22 cellular contexts compared by ENCODE assay signal in genomic region chr4:180923476-180923875, GRCh38.
DNase-seq lines count a peak whose midpoint lies in the region; ATAC-seq, FAIRE-seq and TF ChIP-seq lines count a peak whose summit lies in the region.
"Had no signal": no experiment of that assay in that cellular context is flagged by ENCODE, and none has a peak within 500 bp of the region (broad histone marks: within the 10 kb centered on the region; RNA-seq: fewer than 3 reads in every experiment).

No MANE protein-coding gene starts in this region.

- TF ChIP-seq POLR2A in HepG2 (IDR thresholded peaks at IDR 0.05; ENCODE audit: insufficient read depth in 1 of 2, low read depth in 2 of 2, low read length in 2 of 2) = no peak

- POLR2A ChIA-PET in HepG2 (lab: Yijun Ruan, JAX) = no interaction called here

- DNase-seq in AG08395 (ENCODE audit: low spot score) (peak; percentile 55), HFFc6 (peak; percentile 3), mammary epithelial cell (peak; percentile 51), kidney glomerular epithelial cell (lab: John Stamatoyannopoulos, UW) (peak; percentile 35), HepG2 (ENCODE audit: low spot score) (no peak), posterior vena cava (ENCODE audit: low spot score) (no peak), NCI-H1417 (lab: John Stamatoyannopoulos, UW) (no peak)
- DNase-seq: activated CD4-positive, alpha-beta T cell treated with anti-CD3 and anti-CD28 coated beads, Interleukin-2, amount 50 U/mL, for 48 hours; activated naive CD8-positive, alpha-beta T cell treated with anti-CD3 and anti-CD28 coated beads, Interleukin-2, amount 10 ng/mL, durations not matched to agents 7 days and 5 days; activated T-cell treated with anti-CD3 and anti-CD28 coated beads, Interleukin-2, amount 50 U/mL, for 72 hours; BE2C; DMS 273 treated with DMSO at 0.1 percent for 48 hours; heart right ventricle; MV-4-11; NCI-H2081; NCI-H69; right cardiac atrium had no signal

- H3K9me3 Mint-ChIP-seq in HFFc6 = peaks cover 5% of the 10 kb centered on the region
- H3K9me3 Mint-ChIP-seq: activated naive CD8-positive, alpha-beta T cell treated with anti-CD3 and anti-CD28 coated beads, Interleukin-2, amount 10 ng/mL, durations not matched to agents 7 days and 5 days; neural progenitor cell had no signal

- peak overlapping the region; percentile 13 for H3K4me2 ChIP-seq in mammary epithelial cell (ENCODE audit: insufficient read depth, low read depth, low read length)
- no peak overlapping the region for H3K4me2 ChIP-seq in HepG2 (ENCODE audit: low read depth, low read length)
- H3K4me2 ChIP-seq: neural progenitor cell had no signal

- no peak overlapping the region for H3K27ac Mint-ChIP-seq in HFFc6
- H3K27ac Mint-ChIP-seq: activated naive CD8-positive, alpha-beta T cell treated with anti-CD3 and anti-CD28 coated beads, Interleukin-2, amount 10 ng/mL, durations not matched to agents 7 days and 5 days; activated T-cell treated with anti-CD3 and anti-CD28 coated beads, Interleukin-2, amount 50 U/mL, for 72 hours; mesothelial cell of epicardium; neural progenitor cell had no signal

- FAIRE-seq in HepG2 (lab: Jason Lieb, UNC) = no peak
- FAIRE-seq: endothelial cell of umbilical vein, islet of Langerhans had no signal

- H3K27ac ChIP-seq in mammary epithelial cell (ENCODE audit: insufficient read depth, low read depth, low read length) (peak overlapping the region; percentile 40), HepG2 (ENCODE audit: extremely low read length, insufficient read depth, low read length) (no peak overlapping the region)
- H3K27ac ChIP-seq: heart right ventricle, neural progenitor cell had no signal

- H4K20me1 ChIP-seq in mammary epithelial cell (ENCODE audit: insufficient read depth, low read length) = no peaks in the 10 kb centered on the region
- no peaks in the 10 kb centered on the region for H4K20me1 ChIP-seq in HepG2 (ENCODE audit: insufficient read depth, low read length)

- H3K27me3 ChIP-seq in mammary epithelial cell (ENCODE audit: insufficient read depth, low read length) = no peaks in the 10 kb centered on the region
- H3K27me3 ChIP-seq in HepG2 (ENCODE audit: control insufficient read depth in 1 of 2, insufficient read depth in 2 of 2, low read length in 2 of 2) = no peaks in the 10 kb centered on the region
- H3K27me3 ChIP-seq: BE2C, heart right ventricle, neural progenitor cell had no signal

- H3K9ac ChIP-seq in mammary epithelial cell (ENCODE audit: insufficient read depth, low read length) (no peak overlapping the region), HepG2 (ENCODE audit: insufficient read depth, low read depth, low read length) (no peak overlapping the region)
- H3K9ac ChIP-seq: neural progenitor cell had no signal

- CTCF ChIA-PET in mammary epithelial cell (lab: Charles Lee; ENCODE audit: low non-redundant PET) = interaction anchor here (0.8 kb wide), 1 partner anchor 111 kb away, joined by 6 read pairs; no protein-coding TSS in a partner anchor
- CTCF ChIA-PET in HepG2 (lab: Yijun Ruan, JAX; ENCODE audit: low intra/inter-chr PET ratio, low total read pairs) = no interaction called here

- TF ChIP-seq EP300 in HepG2 (IDR thresholded peaks at IDR 0.05; ENCODE audit: low read depth in 2 of 2, low read length in 2 of 2) (no peak), HepG2 (CRISPR knock-in tag; IDR thresholded peaks at IDR 0.05; ENCODE audit: borderline replicate concordance) (no peak)

- in situ Hi-C loops in mammary epithelial cell (cut with MboI; ENCODE audit: low sequenced_read_pairs in 2 of 2) (no loop called here), HepG2 (cut with HindIII; ENCODE audit: extremely low pct_ligation_motif_present, low pct_unique_long_range_greater_than_20kb) (no loop called here)

- no peak overlapping the region for H3K4me3 Mint-ChIP-seq in HFFc6
- H3K4me3 Mint-ChIP-seq: activated naive CD8-positive, alpha-beta T cell treated with anti-CD3 and anti-CD28 coated beads, Interleukin-2, amount 10 ng/mL, durations not matched to agents 7 days and 5 days; activated T-cell treated with anti-CD3 and anti-CD28 coated beads, Interleukin-2, amount 50 U/mL, for 72 hours; mesothelial cell of epicardium; neural progenitor cell had no signal

- no peaks in the 10 kb centered on the region; the same call in 1 of the 2 replicates for H3K27me3 Mint-ChIP-seq in HFFc6 (ENCODE audit: insufficient read depth)
- H3K27me3 Mint-ChIP-seq: activated naive CD8-positive, alpha-beta T cell treated with anti-CD3 and anti-CD28 coated beads, Interleukin-2, amount 10 ng/mL, durations not matched to agents 7 days and 5 days had no signal

- H3K79me2 ChIP-seq in mammary epithelial cell (ENCODE audit: insufficient read depth, low read length) = no peaks in the 10 kb centered on the region
- H3K79me2 ChIP-seq in HepG2 (ENCODE audit: insufficient read depth, low read length) = no peaks in the 10 kb centered on the region

- no peak for TF ChIP-seq RAD21 in HepG2 (CRISPR knock-in tag; IDR thresholded peaks at IDR 0.05)

- H2AFZ ChIP-seq in mammary epithelial cell (ENCODE audit: low read depth, low read length) = peak overlapping the region; percentile 61
- H2AFZ ChIP-seq in HepG2 (ENCODE audit: low read length) = no peak overlapping the region
- H2AFZ ChIP-seq: neural progenitor cell had no signal

- H3K4me1 ChIP-seq in mammary epithelial cell (ENCODE audit: insufficient read depth, low read length) = peaks cover 31% of the 10 kb centered on the region
- no peaks in the 10 kb centered on the region for H3K4me1 ChIP-seq in HepG2 (ENCODE audit: insufficient read depth, low read length)
- H3K4me1 ChIP-seq: BE2C, heart right ventricle, neural progenitor cell had no signal

- no peak for ATAC-seq in HepG2
- no peak for ATAC-seq in HG03159 (IDR thresholded peaks at IDR 0.05; ENCODE audit: unreplicated experiment)
- ATAC-seq: activated T-cell treated with anti-CD3 and anti-CD28 coated beads, Interleukin-2, amount 50 U/mL, for 72 hours; heart right ventricle; right cardiac atrium had no signal

- intact Hi-C loops in mammary epithelial cell (cut with micrococcal nuclease) (loop anchor here (1.0 to 5.0 kb wide), 2 partner anchors 10 to 739 kb away; no protein-coding TSS in a partner anchor), HepG2 (cut with micrococcal nuclease; ENCODE audit: unreplicated experiment) (no loop called here), posterior vena cava (cut with DNase I) (no loop called here)

- H3K36me3 ChIP-seq in mammary epithelial cell (ENCODE audit: insufficient read depth, low read length) (no peaks in the 10 kb centered on the region), HepG2 (replicated peaks in 1 of 2; ENCODE audit: control insufficient read depth in 1 of 2, insufficient read depth in 2 of 2, low read length in 2 of 2) (no peaks in the 10 kb centered on the region)
- H3K36me3 ChIP-seq: BE2C, heart right ventricle, neural progenitor cell had no signal

- H3K36me3 Mint-ChIP-seq in HFFc6 (ENCODE audit: low read depth) = no peaks in the 10 kb centered on the region
- H3K36me3 Mint-ChIP-seq: activated naive CD8-positive, alpha-beta T cell treated with anti-CD3 and anti-CD28 coated beads, Interleukin-2, amount 10 ng/mL, durations not matched to agents 7 days and 5 days; neural progenitor cell had no signal

- no peak for TF ChIP-seq CTCF in HFFc6 (IDR thresholded peaks at IDR 0.05)
- no peak for TF ChIP-seq CTCF in mammary epithelial cell (conservative IDR thresholded peaks at IDR 0.05 in 1 of 2, IDR thresholded peaks at IDR 0.05 in 1 of 2; ENCODE audit: extremely low read depth in 1 of 2, insufficient read depth in 1 of 2, low read depth in 1 of 2, low read length in 2 of 2)
- no peak for TF ChIP-seq CTCF in HepG2 (CRISPR knock-in tag; IDR thresholded peaks at IDR 0.05)

- dilution Hi-C loops in mammary epithelial cell (cut with HindIII; ENCODE audit: low sequenced_read_pairs) = no loop called here

- no peaks in the 10 kb centered on the region for H3K4me1 Mint-ChIP-seq in HFFc6 (ENCODE audit: low read depth)
- H3K4me1 Mint-ChIP-seq: activated naive CD8-positive, alpha-beta T cell treated with anti-CD3 and anti-CD28 coated beads, Interleukin-2, amount 10 ng/mL, durations not matched to agents 7 days and 5 days; mesothelial cell of epicardium; neural progenitor cell had no signal

- no peaks in the 10 kb centered on the region for H3K9me3 ChIP-seq in mammary epithelial cell (replicated peaks; ENCODE audit: insufficient read depth, low read length)
- no peaks in the 10 kb centered on the region for H3K9me3 ChIP-seq in HepG2 (ENCODE audit: low read length)
- H3K9me3 ChIP-seq: BE2C, heart right ventricle had no signal

- H3K4me3 ChIP-seq in mammary epithelial cell (replicated peaks in 1 of 3; ENCODE audit: insufficient read depth in 1 of 3, low read depth in 2 of 3, low read length in 3 of 3) (no peak overlapping the region), HepG2 (replicated peaks in 1 of 3; ENCODE audit: insufficient read depth in 1 of 3, low read depth in 2 of 3, low read length in 3 of 3) (no peak overlapping the region)
- H3K4me3 ChIP-seq: heart right ventricle, neural progenitor cell had no signal

- BruUV-seq in mammary epithelial cell (replicated peaks; lab: Mats Ljungman, UMichigan) (no TSS peak), HepG2 (replicated peaks; lab: Mats Ljungman, UMichigan) (no TSS peak)

TF ChIP-seq in HepG2, 621 proteins besides CTCF, POLR2A, EP300 and RAD21 (continues in another document):
- no peak for TF ChIP-seq MXD4 (CRISPR knock-in tag; IDR thresholded peaks at IDR 0.05)

Comparison
In these comparisons a context has a peak if more than half of its experiments do, and no peak if none do; other contexts are left out.
1. DNase-seq: peak in AG08395 (single experiment), HFFc6 (single experiment), mammary epithelial cell (single experiment) and kidney glomerular epithelial cell (single experiment); none in HepG2 (single experiment), posterior vena cava (single experiment) and NCI-H1417 (0 of 3).